ENCODE assay signal across 8 cellular contexts in the genomic region with DNA sequence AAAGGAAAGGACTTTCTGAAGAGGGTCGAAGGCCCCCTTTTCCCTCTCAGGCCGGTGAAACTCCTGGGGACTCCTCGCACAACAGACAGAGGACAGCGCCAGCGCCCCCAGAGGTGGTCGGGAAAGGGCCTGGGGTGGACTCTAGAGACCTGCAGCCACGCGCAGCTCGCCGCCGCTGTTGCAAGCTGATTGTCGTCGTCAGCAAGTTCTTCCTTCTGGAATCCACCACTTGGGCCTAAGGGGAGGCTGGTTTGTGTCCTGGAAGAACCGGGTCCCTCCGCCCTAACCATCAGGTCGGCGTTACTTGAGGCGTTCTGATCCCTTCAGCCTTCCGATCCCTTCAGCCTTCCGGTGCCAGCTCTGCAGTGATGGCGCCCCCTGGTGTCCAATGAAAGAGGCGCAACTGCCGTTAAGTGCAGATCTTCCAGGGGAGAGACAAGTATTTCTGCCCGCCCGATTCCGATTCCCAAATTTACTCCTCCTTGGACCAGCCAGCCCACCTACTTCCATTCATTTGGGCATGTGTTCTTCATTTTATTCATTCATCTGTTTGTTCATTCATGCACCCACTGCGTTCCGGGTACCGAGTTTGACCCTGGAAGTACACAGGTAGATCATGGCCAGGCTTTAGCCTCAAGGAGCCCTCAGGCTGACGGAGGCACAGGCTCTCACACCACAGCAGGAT.
DNase-seq lines count a peak whose midpoint lies in the region; ATAC-seq lines count a peak whose summit lies in the region.

No MANE protein-coding gene starts in this region.

- H2AFZ ChIP-seq in ACC112 (ENCODE audit: low read length, unreplicated experiment): peak overlapping the region; percentile 62

- DNase-seq in GM19238 (ENCODE audit: insufficient read length, low spot score): peak; percentile 49
- DNase-seq in NCI-H2196 (lab: John Stamatoyannopoulos, UW; ENCODE audit: unreplicated experiment): peak; percentile 62
- DNase-seq in activated CD4-positive, alpha-beta T cell treated with anti-CD3 and anti-CD28 coated beads for 24 hours (ENCODE audit: low read depth in 2 of 2): peak; percentile 71 to 72
- DNase-seq in cerebellum (ENCODE audit: low spot score): peak; percentile 78
- DNase-seq in kidney glomerular epithelial cell (lab: John Stamatoyannopoulos, UW): peak; percentile 62
- peak; percentile 49 to 74 (median 64) for DNase-seq in stimulated activated CD4-positive, alpha-beta T cell treated with anti-CD3 and anti-CD28 coated beads, Interleukin-1b, Interleukin-23, amount 100 ng/mL, for 24 hours (ENCODE audit: low read depth in 4 of 4, low spot score in 1 of 4)

- H3K4me1 ChIP-seq in ACC112 (ENCODE audit: control insufficient read depth, insufficient read depth, low read length, unreplicated experiment): no peaks in the 10 kb centered on the region

- H3K27ac ChIP-seq in ACC112 (ENCODE audit: low read depth, low read length): no peak overlapping the region

- H3K79me2 ChIP-seq in ACC112 (ENCODE audit: control insufficient read depth, insufficient read depth, low read length, unreplicated experiment): no peaks in the 10 kb centered on the region

- no peaks in the 10 kb centered on the region for H3K36me3 ChIP-seq in ACC112 (ENCODE audit: insufficient read depth, low read length)

- ATAC-seq in GM21528 (IDR thresholded peaks at IDR 0.05; ENCODE audit: low FRiP score, unreplicated experiment): no peak

- peak overlapping the region; percentile 49 for H3K4me3 ChIP-seq in ACC112 (ENCODE audit: low read depth, low read length)

- H3K27me3 ChIP-seq in ACC112 (ENCODE audit: insufficient read depth, low read length): peaks cover 75% of the 10 kb centered on the region
